Comparison of ENCODE assay signal across 8 cellular contexts in the genomic region with DNA sequence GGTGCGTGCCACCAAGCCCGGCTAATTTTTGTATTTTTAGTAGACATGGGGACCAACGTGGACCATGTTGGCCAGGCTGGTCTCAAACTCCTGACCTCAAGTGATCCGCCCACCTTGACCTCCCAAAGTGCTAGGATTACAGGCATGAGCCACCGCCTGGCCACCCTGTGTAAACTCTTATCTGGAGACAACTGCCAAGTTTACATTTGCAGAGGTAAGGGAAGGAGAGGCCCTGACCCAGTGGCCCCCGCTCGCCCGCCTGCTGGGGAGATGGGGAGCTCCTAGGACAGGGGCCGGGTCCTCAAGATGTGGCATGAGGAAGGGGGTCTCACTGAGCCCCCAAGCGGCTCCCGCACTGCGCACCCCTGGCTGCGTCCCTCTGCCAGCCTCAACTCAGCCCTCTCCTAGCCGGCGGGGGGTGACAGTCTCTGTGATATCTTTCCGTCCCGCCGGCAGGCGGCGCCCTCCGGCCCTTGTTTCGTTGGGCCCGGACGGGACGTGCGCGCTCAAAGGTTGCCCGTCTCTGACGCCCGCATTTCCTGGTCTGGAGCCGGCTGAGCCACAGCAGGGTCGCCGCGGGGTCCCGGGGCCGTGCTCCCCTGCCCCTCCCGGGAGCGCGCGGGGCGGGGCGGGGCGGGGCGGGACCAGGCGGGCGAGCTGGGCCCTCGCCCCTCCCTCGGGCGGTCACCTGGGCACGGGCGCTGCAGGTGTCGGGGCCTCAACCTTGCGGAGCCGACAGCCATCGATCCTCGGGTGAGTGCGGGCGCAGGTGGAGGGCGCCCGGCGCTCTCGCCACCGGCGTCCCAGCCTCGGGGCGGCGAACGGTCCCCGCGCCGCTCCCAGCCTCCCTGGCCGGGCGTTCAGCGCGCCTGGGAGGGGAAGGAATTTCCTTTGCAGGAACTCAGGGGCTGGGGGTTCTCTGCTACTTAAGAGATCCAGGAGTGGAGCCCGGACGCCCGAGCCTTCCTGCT. TPM values are rescaled to one million over a fixed set of nuclear protein-coding genes. Genes with fewer than 3 reads are reported as not detected.
DNase-seq lines count a peak whose midpoint lies in the region; ATAC-seq, FAIRE-seq and TF ChIP-seq lines count a peak whose summit lies in the region.

A gene with protein sequence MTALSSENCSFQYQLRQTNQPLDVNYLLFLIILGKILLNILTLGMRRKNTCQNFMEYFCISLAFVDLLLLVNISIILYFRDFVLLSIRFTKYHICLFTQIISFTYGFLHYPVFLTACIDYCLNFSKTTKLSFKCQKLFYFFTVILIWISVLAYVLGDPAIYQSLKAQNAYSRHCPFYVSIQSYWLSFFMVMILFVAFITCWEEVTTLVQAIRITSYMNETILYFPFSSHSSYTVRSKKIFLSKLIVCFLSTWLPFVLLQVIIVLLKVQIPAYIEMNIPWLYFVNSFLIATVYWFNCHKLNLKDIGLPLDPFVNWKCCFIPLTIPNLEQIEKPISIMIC (plus strand): TSS at position 533 of the 971 bp plus-strand sequence. CDS start 45,978 bp downstream, outside the sequence.

- H3K4me3 ChIP-seq in astrocyte of the cerebellum (ENCODE audit: low read depth, low read length) = peak within 1 kb of the TSS; percentile 48
- peak within 1 kb of the TSS; percentile 81 for H3K4me3 ChIP-seq in iPS-15b (ENCODE audit: low read depth, low read length)
- H3K4me3 ChIP-seq in small intestine (ENCODE audit: low read depth in 1 of 2, low read length in 2 of 2) = peak within 1 kb of the TSS; percentile 77 to 84

- ATAC-seq in HG02623 (IDR thresholded peaks at IDR 0.05; ENCODE audit: unreplicated experiment) = peak; percentile 75

- peak; percentile 87 for DNase-seq in GM13976 (ENCODE audit: low spot score)
- DNase-seq in NCI-H1092 (lab: John Stamatoyannopoulos, UW) = peak; percentile 21
- DNase-seq in T-helper 2 cell = peak; percentile 53 to 83 (median 68)
- no peak for DNase-seq in astrocyte of the cerebellum (ENCODE audit: low read depth)
- DNase-seq in small intestine = peak; percentile 95
- no peak for DNase-seq in cerebellum (ENCODE audit: low spot score)

- peak within 1 kb of the TSS; percentile 54 for H3K9ac ChIP-seq in iPS-15b (ENCODE audit: low read depth, low read length)

- in situ Hi-C loops in GM13976 (cut with MboI; ENCODE audit: low sequenced_read_pairs, unreplicated experiment) = loop anchor here (25.0 kb wide), 1 partner anchor 775 kb away; no protein-coding TSS in a partner anchor
- in situ Hi-C loops in astrocyte of the cerebellum (cut with HindIII; ENCODE audit: low sequenced_read_pairs) = no loop called here

- H3K36me3 ChIP-seq in iPS-15b (ENCODE audit: control insufficient read depth, insufficient read depth, low read length) (no peaks in the 10 kb centered on the region), small intestine (ENCODE audit: control insufficient read depth in 2 of 2, insufficient read depth in 2 of 2, low read length in 2 of 2) (no peaks in the 10 kb centered on the region)

- peaks cover 4% of the 10 kb centered on the region for H3K4me1 ChIP-seq in iPS-15b (ENCODE audit: control insufficient read depth, insufficient read depth, low read length)
- H3K4me1 ChIP-seq in small intestine (ENCODE audit: control insufficient read depth in 2 of 2, insufficient read depth in 1 of 2, low read depth in 1 of 2, low read length in 1 of 2) = peaks cover 0 to 2% of the 10 kb centered on the region in 2 donors

- H3K27me3 ChIP-seq in iPS-15b (ENCODE audit: control insufficient read depth, insufficient read depth, low read length) (no peaks in the 10 kb centered on the region), small intestine (ENCODE audit: control insufficient read depth in 2 of 2, insufficient read depth in 2 of 2, low read length in 2 of 2) (no peaks in the 10 kb centered on the region)

- H3K9me3 ChIP-seq in iPS-15b (ENCODE audit: control insufficient read depth, insufficient read depth, low read length) (no peaks in the 10 kb centered on the region), small intestine (ENCODE audit: control insufficient read depth, low read depth) (no peaks in the 10 kb centered on the region)

- TF ChIP-seq CTCF in GM13976 (IDR thresholded peaks at IDR 0.05; ENCODE audit: borderline replicate concordance, control extremely low read depth, extremely low read depth, insufficient read depth, missing control alignments) (peak; percentile 88), astrocyte of the cerebellum (IDR thresholded peaks at IDR 0.05; ENCODE audit: low read depth, low read length, missing control alignments) (peak; percentile 62)

- peak within 1 kb of the TSS; percentile 91 to 92 for H3K27ac ChIP-seq in small intestine (ENCODE audit: low read depth in 1 of 2, low read length in 1 of 2)

- WGBS in small intestine, 3 donors = 4 to 5% (median 5%) methylated on average over 48 to 78 of the region's 78 CpGs

- no peak for FAIRE-seq in small intestine (lab: Jason Lieb, UNC)

RNA-seq across cellular contexts. Expression of the gene that starts here (rescaled TPM):
- polyA plus RNA-seq in small intestine = 10 to 100 TPM; 48.6 to 55.9 (median 55.7) TPM
- 3.9 TPM for total RNA-seq in cerebellum

Comparison
In these comparisons a context has a peak if more than half of its experiments do, and no peak if none do; other contexts are left out.
1. DNase-seq: peak in GM13976 (single experiment), NCI-H1092 (single experiment), T-helper 2 cell (5 of 5) and small intestine (single experiment); none in astrocyte of the cerebellum (single experiment) and cerebellum (single experiment).
2. Peak in every context shown above with its lines, with median percentiles within 50 percentile points of each other: H3K4me3 ChIP-seq.